ENCODE assay signal across 14 cellular contexts in genomic region chr20:308427-309038, GRCh38. TPM values are rescaled to one million over a fixed set of nuclear protein-coding genes. Genes with fewer than 3 reads are reported as not detected.
A peak's percentile ranks its signal among the peaks of the same experiment; 100 is the strongest.
DNase-seq lines count a peak whose midpoint lies in the region; ATAC-seq and TF ChIP-seq lines count a peak whose summit lies in the region.
"Had no signal": no experiment of that assay in that cellular context is flagged by ENCODE, and none has a peak within 500 bp of the region (broad histone marks: within the 10 kb centered on the region; RNA-seq: fewer than 3 reads in every experiment).

No MANE protein-coding gene starts in this region.

- no peaks in the 10 kb centered on the region for H3K27me3 Mint-ChIP-seq in progenitor cell of endocrine pancreas

- H3K36me3 Mint-ChIP-seq in progenitor cell of endocrine pancreas (ENCODE audit: insufficient read depth): no peaks in the 10 kb centered on the region

- H3K4me3 ChIP-seq in Panc1 (ENCODE audit: low read depth in 2 of 2, low read length in 2 of 2) (no peak overlapping the region), esophagus squamous epithelium (no peak overlapping the region)
- H3K4me3 ChIP-seq: BLaER1 had no signal

- H3K27ac Mint-ChIP-seq in progenitor cell of endocrine pancreas: no peak overlapping the region

- H3K9me3 ChIP-seq in Panc1 (ENCODE audit: control insufficient read depth, insufficient read depth, low read depth, low read length): no peaks in the 10 kb centered on the region
- H3K9me3 ChIP-seq in esophagus squamous epithelium: no peaks in the 10 kb centered on the region
- H3K9me3 ChIP-seq: BLaER1 had no signal

- no peaks in the 10 kb centered on the region for H3K36me3 ChIP-seq in Panc1 (ENCODE audit: control insufficient read depth, insufficient read depth, low read length)
- H3K36me3 ChIP-seq in esophagus squamous epithelium: no peaks in the 10 kb centered on the region
- H3K36me3 ChIP-seq: BLaER1 had no signal

- DNase-seq in Panc1 (ENCODE audit: low read depth, low spot score) (no peak), esophagus squamous epithelium (lab: John Stamatoyannopoulos, UW) (no peak), progenitor cell of endocrine pancreas (ENCODE audit: low spot score, unreplicated experiment) (no peak), HCEC 1CT (no peak), cortex of kidney (lab: John Stamatoyannopoulos, UW) (no peak)
- DNase-seq: activated CD4-positive, alpha-beta T cell treated with anti-CD3 and anti-CD28 coated beads, Interleukin-2, amount 50 U/mL, for 1 hour; NCI-H1105 treated with DMSO at 0.1 percent for 48 hours; NCI-H446 treated with DMSO at 0.1 percent for 48 hours; retina had no signal

- TF ChIP-seq CTCF in Panc1 (IDR thresholded peaks at IDR 0.05) (no peak), esophagus squamous epithelium (IDR thresholded peaks at IDR 0.05) (no peak), progenitor cell of endocrine pancreas (IDR thresholded peaks at IDR 0.05; ENCODE audit: unreplicated experiment) (no peak)

- intact Hi-C loops in Panc1 (cut with micrococcal nuclease; ENCODE audit: unreplicated experiment) (no loop called here), esophagus squamous epithelium (cut with DNase I) (no loop called here)

- no peaks in the 10 kb centered on the region for H3K9me3 Mint-ChIP-seq in progenitor cell of endocrine pancreas (ENCODE audit: low read depth)
- H3K9me3 Mint-ChIP-seq: activated T-helper 2 cell treated with anti-CD3 and anti-CD28 coated beads, Interferon-gamma antibody, Interleukin-2, Interleukin-4, amounts not matched to agents 10 μg/mL and 5 μg/mL and 100 μg/mL, durations not matched to agents 14 hours and 24 hours and 36 hours had no signal

- H3K27me3 ChIP-seq in Panc1 (ENCODE audit: control insufficient read depth, insufficient read depth, low read length) (no peaks in the 10 kb centered on the region), esophagus squamous epithelium (peaks cover 0 to 20% (median 0%) of the 10 kb centered on the region in 4 donors)
- H3K27me3 ChIP-seq: BLaER1 had no signal

- CTCF ChIA-PET in Panc1 (lab: Charles Lee): no interaction called here

- in situ Hi-C loops in Panc1 (cut with HindIII; ENCODE audit: low pct_unique_long_range_greater_than_20kb, low sequenced_read_pairs): no loop called here

- BruUV-seq in Panc1 (replicated peaks; lab: Mats Ljungman, UMichigan): no TSS peak

- peak overlapping the region; percentile 72 for H3K4me3 Mint-ChIP-seq in progenitor cell of endocrine pancreas (ENCODE audit: low read depth)

- TF ChIP-seq POLR2A in esophagus squamous epithelium (IDR thresholded peaks at IDR 0.05): no peak

- H3K27ac ChIP-seq in Panc1 (ENCODE audit: low read length) (peak overlapping the region; percentile 14; the same call in 1 of the 2 replicates), esophagus squamous epithelium (peak overlapping the region; percentile 48 to 88 (median 81))
- H3K27ac ChIP-seq: BLaER1 had no signal

- H3K4me1 Mint-ChIP-seq in progenitor cell of endocrine pancreas (ENCODE audit: low read depth): peaks cover 5% of the 10 kb centered on the region

- WGBS in esophagus squamous epithelium, 2 donors: 45 to 63% methylated on average over 5 to 6 of the region's 7 CpGs

- POLR2A ChIA-PET in Panc1 (lab: Charles Lee): no interaction called here

- ATAC-seq in Panc1 (no peak), GM19452 (IDR thresholded peaks at IDR 0.05; ENCODE audit: unreplicated experiment) (no peak)

- H3K4me1 ChIP-seq in Panc1 (ENCODE audit: control insufficient read depth, insufficient read depth, low read length) (peaks cover 12% of the 10 kb centered on the region), esophagus squamous epithelium (peaks cover 11 to 41% (median 16%) of the 10 kb centered on the region in 3 donors)

RNA-seq across cellular contexts. Expression of gene ZCCHC3, which starts 11.2 kb away (rescaled TPM):
- total RNA-seq in Panc1 (2021; ENCODE audit: unreplicated experiment): 18.9 TPM
- polyA plus RNA-seq in Panc1 (2012; ENCODE audit: insufficient read length): 17.6 TPM
- total RNA-seq in esophagus squamous epithelium: 10 to 100 TPM in 1 of 4 donors, 1 to 10 TPM in 3; 6.8 to 14.1 (median 9.2) TPM
- total RNA-seq in progenitor cell of endocrine pancreas: 30.5 and 31.2 TPM in 2 replicates

RNA-seq across cellular contexts. Expression of gene SOX12, which starts 16.8 kb away (rescaled TPM):
- total RNA-seq in Panc1 (2021; ENCODE audit: unreplicated experiment) (48.6 TPM), esophagus squamous epithelium (1 to 10 TPM; 2.1 to 3.8 (median 3.3) TPM), progenitor cell of endocrine pancreas (54.8 and 59.0 TPM in 2 replicates)
- 52.3 TPM for polyA plus RNA-seq in Panc1 (2012; ENCODE audit: insufficient read length)

RNA-seq across cellular contexts. Expression of gene C20orf96, which starts 18.0 kb away (rescaled TPM):
- total RNA-seq in Panc1 (2021; ENCODE audit: unreplicated experiment) (20.5 TPM), esophagus squamous epithelium (1 to 10 TPM in 2 of 4 donors, under 1 TPM in 2; 0.19 to 1.1 (median 0.89) TPM), progenitor cell of endocrine pancreas (69.9 and 70.1 TPM in 2 replicates)
- 22.6 TPM for polyA plus RNA-seq in Panc1 (2012; ENCODE audit: insufficient read length)

RNA-seq across cellular contexts. Expression of gene NRSN2, which starts 38.4 kb away (rescaled TPM):
- total RNA-seq in Panc1 (2021; ENCODE audit: unreplicated experiment) (44.9 TPM), esophagus squamous epithelium (10 to 100 TPM in 1 of 4 donors, 1 to 10 TPM in 3; 3.7 to 13.8 (median 7.2) TPM), progenitor cell of endocrine pancreas (28.9 and 33.0 TPM in 2 replicates)
- 74.8 TPM for polyA plus RNA-seq in Panc1 (2012; ENCODE audit: insufficient read length)

RNA-seq across cellular contexts. Expression of gene DEFB132, which starts 51.0 kb away (rescaled TPM):
- total RNA-seq in Panc1 (2021; ENCODE audit: unreplicated experiment) (0.10 TPM), esophagus squamous epithelium (not detected), progenitor cell of endocrine pancreas (not detected in 2 replicates)
- 0.10 TPM for polyA plus RNA-seq in Panc1 (2012; ENCODE audit: insufficient read length)
- total RNA-seq: activated T-helper 2 cell treated with anti-CD3 and anti-CD28 coated beads, Interferon-gamma antibody, Interleukin-2, Interleukin-4, amounts not matched to agents 10 μg/mL and 5 μg/mL and 100 μg/mL, durations not matched to agents 14 hours and 24 hours and 36 hours; mononuclear cell; T-helper 2 cell treated with Interferon-gamma antibody and Interleukin-4, amounts not matched to agents 100 ng/mL and 5 ng/mL, for 36 hours had no signal

Comparison
In these comparisons a context has a peak if more than half of its experiments do, and no peak if none do; other contexts are left out.
1. RNA of gene SOX12, which starts 16.8 kb away (total RNA-seq): 54.8 to 59.0 TPM in progenitor cell of endocrine pancreas and 48.6 TPM in Panc1 (single experiment); 2.1 to 3.8 TPM in esophagus squamous epithelium; every median in the first group is over 10 times any median in the second.
2. RNA of gene C20orf96, which starts 18.0 kb away (total RNA-seq): 69.9 to 70.1 TPM in progenitor cell of endocrine pancreas and 20.5 TPM in Panc1 (single experiment); 0.19 to 1.1 TPM in esophagus squamous epithelium; every median in the first group is over 10 times any median in the second.